Comparison of ENCODE assay signal across 8 cellular contexts in genomic region chr5:175534070-175534932, GRCh38. TPM values are rescaled to one million over a fixed set of nuclear protein-coding genes. Genes with fewer than 3 reads are reported as not detected.
A peak's percentile ranks its signal among the peaks of the same experiment; 100 is the strongest.
DNase-seq lines count a peak whose midpoint lies in the region; ATAC-seq and TF ChIP-seq lines count a peak whose summit lies in the region.

No MANE protein-coding gene starts in this region.

- no peak overlapping the region for H3K27ac ChIP-seq in esophagus squamous epithelium

- TF ChIP-seq CTCF in esophagus squamous epithelium (IDR thresholded peaks at IDR 0.05): peak; percentile 77 to 100 (median 96)

- TF ChIP-seq POLR2A in esophagus squamous epithelium (IDR thresholded peaks at IDR 0.05): no peak

- H3K9me3 Mint-ChIP-seq in activated T-cell treated with anti-CD3 and anti-CD28 coated beads, Interleukin-2, amount 50 U/mL, for 24 hours: no peaks in the 10 kb centered on the region
- H3K9me3 Mint-ChIP-seq in natural killer cell treated with Interleukin-12 subunit alpha and Interleukin-12 subunit beta and Interleukin-15 and Interleukin-18, amount 100 ng/mL, for 72 hours: no peaks in the 10 kb centered on the region
- no peaks in the 10 kb centered on the region for H3K9me3 Mint-ChIP-seq in stimulated activated naive B cell treated with anti-CD40 and anti-IgM and Interleukin-4, amounts not matched to agents 10 μg/mL and 1 μg/mL and 100 μg/mL, for 72 hours

- peak overlapping the region; percentile 32 for H3K4me3 ChIP-seq in Jurkat, Clone E6-1 (ENCODE audit: low read length)
- H3K4me3 ChIP-seq in esophagus squamous epithelium: no peak overlapping the region

- 17 to 56% methylated on average over 2 to 9 of the region's 32 CpGs for WGBS in esophagus squamous epithelium, 2 donors

- H3K4me1 Mint-ChIP-seq in activated T-cell treated with anti-CD3 and anti-CD28 coated beads, Interleukin-2, amount 50 U/mL, for 24 hours (ENCODE audit: low read depth): peaks cover 67% of the 10 kb centered on the region
- peaks cover 19 to 20% of the 10 kb centered on the region in 2 donors for H3K4me1 Mint-ChIP-seq in natural killer cell treated with Interleukin-12 subunit alpha and Interleukin-12 subunit beta and Interleukin-15 and Interleukin-18, amount 100 ng/mL, for 72 hours (ENCODE audit: low read depth in 2 of 2)
- H3K4me1 Mint-ChIP-seq in stimulated activated naive B cell treated with anti-CD40 and anti-IgM and Interleukin-4, amounts not matched to agents 10 μg/mL and 1 μg/mL and 100 μg/mL, for 72 hours: peaks cover 9% of the 10 kb centered on the region in 2 donors

- H3K4me3 Mint-ChIP-seq in activated T-cell treated with anti-CD3 and anti-CD28 coated beads, Interleukin-2, amount 50 U/mL, for 24 hours: peak overlapping the region; percentile 49
- no peak overlapping the region for H3K4me3 Mint-ChIP-seq in natural killer cell treated with Interleukin-12 subunit alpha and Interleukin-12 subunit beta and Interleukin-15 and Interleukin-18, amount 100 ng/mL, for 72 hours
- H3K4me3 Mint-ChIP-seq in stimulated activated naive B cell treated with anti-CD40 and anti-IgM and Interleukin-4, amounts not matched to agents 10 μg/mL and 1 μg/mL and 100 μg/mL, for 72 hours: peak overlapping the region; percentile 8 to 57

- H3K36me3 Mint-ChIP-seq in activated T-cell treated with anti-CD3 and anti-CD28 coated beads, Interleukin-2, amount 50 U/mL, for 24 hours (ENCODE audit: low read depth): peaks cover 42% of the 10 kb centered on the region
- peaks cover 10% of the 10 kb centered on the region for H3K36me3 Mint-ChIP-seq in natural killer cell treated with Interleukin-12 subunit alpha and Interleukin-12 subunit beta and Interleukin-15 and Interleukin-18, amount 100 ng/mL, for 72 hours
- peaks cover 8 to 15% of the 10 kb centered on the region in 2 donors for H3K36me3 Mint-ChIP-seq in stimulated activated naive B cell treated with anti-CD40 and anti-IgM and Interleukin-4, amounts not matched to agents 10 μg/mL and 1 μg/mL and 100 μg/mL, for 72 hours

- peaks cover 0 to 14% (median 0%) of the 10 kb centered on the region in 3 donors for H3K36me3 ChIP-seq in esophagus squamous epithelium

- peaks cover 0 to 4% (median 0%) of the 10 kb centered on the region in 4 donors for H3K27me3 ChIP-seq in esophagus squamous epithelium

- H3K27me3 Mint-ChIP-seq in activated T-cell treated with anti-CD3 and anti-CD28 coated beads, Interleukin-2, amount 50 U/mL, for 24 hours: no peaks in the 10 kb centered on the region
- peaks cover 4 to 7% of the 10 kb centered on the region in 2 donors for H3K27me3 Mint-ChIP-seq in natural killer cell treated with Interleukin-12 subunit alpha and Interleukin-12 subunit beta and Interleukin-15 and Interleukin-18, amount 100 ng/mL, for 72 hours
- peaks cover 0 to 5% of the 10 kb centered on the region in 2 donors for H3K27me3 Mint-ChIP-seq in stimulated activated naive B cell treated with anti-CD40 and anti-IgM and Interleukin-4, amounts not matched to agents 10 μg/mL and 1 μg/mL and 100 μg/mL, for 72 hours

- H3K4me1 ChIP-seq in esophagus squamous epithelium: peaks cover 0 to 8% (median 0%) of the 10 kb centered on the region in 3 donors

- peak; percentile 94 for ATAC-seq in GM21717 (IDR thresholded peaks at IDR 0.05; ENCODE audit: unreplicated experiment)
- peak; percentile 94 to 96 for ATAC-seq in natural killer cell treated with Interleukin-12 subunit alpha and Interleukin-12 subunit beta and Interleukin-15 and Interleukin-18, amount 100 ng/mL, for 72 hours
- peak; percentile 95 to 97 for ATAC-seq in stimulated activated naive B cell treated with anti-CD40 and anti-IgM and Interleukin-4, amounts not matched to agents 10 μg/mL and 1 μg/mL and 100 μg/mL, for 72 hours (replicated peaks)

- DNase-seq in DMS53 (lab: John Stamatoyannopoulos, UW) (peak; percentile 96), esophagus squamous epithelium (lab: John Stamatoyannopoulos, UW) (peak; percentile 18)
- peak; percentile 78 for DNase-seq in Jurkat, Clone E6-1 (ENCODE audit: low read depth, low spot score)
- peak; percentile 91 for DNase-seq in activated T-cell treated with anti-CD3 and anti-CD28 coated beads, Interleukin-2, amount 50 U/mL, for 24 hours
- DNase-seq in natural killer cell treated with Interleukin-12 subunit alpha and Interleukin-12 subunit beta and Interleukin-15 and Interleukin-18, amount 100 ng/mL, for 72 hours (ENCODE audit: low spot score): peak; percentile 78
- DNase-seq in stimulated activated naive B cell treated with anti-CD40 and anti-IgM and Interleukin-4, amounts not matched to agents 10 μg/mL and 1 μg/mL and 100 μg/mL, for 72 hours: peak; percentile 59

- intact Hi-C loops in esophagus squamous epithelium (cut with DNase I): loop anchor here (5.0 kb wide), 1 partner anchor 183 kb away; no protein-coding TSS in a partner anchor

- H3K9me3 ChIP-seq in esophagus squamous epithelium: no peaks in the 10 kb centered on the region

- H3K27ac Mint-ChIP-seq in activated T-cell treated with anti-CD3 and anti-CD28 coated beads, Interleukin-2, amount 50 U/mL, for 24 hours: peak overlapping the region; percentile 83
- no peak overlapping the region for H3K27ac Mint-ChIP-seq in natural killer cell treated with Interleukin-12 subunit alpha and Interleukin-12 subunit beta and Interleukin-15 and Interleukin-18, amount 100 ng/mL, for 72 hours
- H3K27ac Mint-ChIP-seq in stimulated activated naive B cell treated with anti-CD40 and anti-IgM and Interleukin-4, amounts not matched to agents 10 μg/mL and 1 μg/mL and 100 μg/mL, for 72 hours: no peak overlapping the region

TF ChIP-seq in PFSK-1, 5 proteins besides CTCF, POLR2A, EP300 and RAD21:
- TF ChIP-seq REST (IDR thresholded peaks at IDR 0.05; ENCODE audit: insufficient read depth in 1 of 2, low read depth in 2 of 2, low read length in 2 of 2) (no peak), SIN3A (IDR thresholded peaks at IDR 0.05; ENCODE audit: borderline replicate concordance, insufficient read depth, low read length) (no peak), TAF1 (IDR thresholded peaks at IDR 0.05; ENCODE audit: borderline replicate concordance, insufficient read depth, low read length) (no peak), POLR2AphosphoS5 (IDR thresholded peaks at IDR 0.05; ENCODE audit: low read depth, low read length) (no peak), FOXP2 (optimal IDR thresholded peaks at IDR 0.05; ENCODE audit: borderline replicate concordance, extremely low read depth, extremely low read length, insufficient read depth) (peak; percentile 76)

RNA-seq across cellular contexts. Expression of gene SFXN1, which starts 55.9 kb away (rescaled TPM):
- polyA plus RNA-seq in Jurkat, Clone E6-1 (2012; ENCODE audit: insufficient read depth, insufficient read length): 134 TPM
- 94.1 TPM for polyA plus RNA-seq in PFSK-1 (2012; ENCODE audit: insufficient read length, low read depth)
- 10 to 100 TPM; 39.6 to 81.7 (median 51.9) TPM for total RNA-seq in esophagus squamous epithelium
- 100 to 1,000 TPM; 185 to 225 TPM for total RNA-seq in natural killer cell treated with Interleukin-12 subunit alpha and Interleukin-12 subunit beta and Interleukin-15 and Interleukin-18, amount 100 ng/mL, for 72 hours

Comparison
In these comparisons a context has a peak if more than half of its experiments do, and no peak if none do; other contexts are left out.
1. DNase-seq: peak in every context shown above with its lines; median percentile 96 in DMS53; 91 in activated T-cell treated with anti-CD3 and anti-CD28 coated beads, Interleukin-2, amount 50 U/mL, for 24 hours; 78 in Jurkat, Clone E6-1; 78 in natural killer cell treated with Interleukin-12 subunit alpha and Interleukin-12 subunit beta and Interleukin-15 and Interleukin-18, amount 100 ng/mL, for 72 hours; 59 in stimulated activated naive B cell treated with anti-CD40 and anti-IgM and Interleukin-4, amounts not matched to agents 10 μg/mL and 1 μg/mL and 100 μg/mL, for 72 hours; 18 in esophagus squamous epithelium.